In genomic region chr13:30504081-30504480, GRCh38 we compare ENCODE assay signal across 10 cellular contexts. TPM values are rescaled to one million over a fixed set of nuclear protein-coding genes. Genes with fewer than 3 reads are reported as not detected.
DNase-seq lines count a peak whose midpoint lies in the region; ATAC-seq and TF ChIP-seq lines count a peak whose summit lies in the region.
"Had no signal": no experiment of that assay in that cellular context is flagged by ENCODE, and none has a peak within 500 bp of the region (broad histone marks: within the 10 kb centered on the region; RNA-seq: fewer than 3 reads in every experiment).

No MANE protein-coding gene starts in this region.

- H3K36me3 ChIP-seq in adipocyte (ENCODE audit: control insufficient read depth, insufficient read depth, low read length, severe bottlenecking) = no peaks in the 10 kb centered on the region
- H3K36me3 ChIP-seq in sigmoid colon = no peaks in the 10 kb centered on the region

- intact Hi-C loops in sigmoid colon (cut with DNase I) = no loop called here

- TF ChIP-seq EP300 in sigmoid colon (IDR thresholded peaks at IDR 0.05) = no peak

- H3K4me3 ChIP-seq in adipocyte (ENCODE audit: low read length) = no peak overlapping the region
- no peak overlapping the region for H3K4me3 ChIP-seq in sigmoid colon

- H3K27me3 ChIP-seq in adipocyte (replicated peaks; ENCODE audit: control insufficient read depth, insufficient read depth, low read length) = no peaks in the 10 kb centered on the region
- H3K27me3 ChIP-seq in sigmoid colon = no peaks in the 10 kb centered on the region

- no peak overlapping the region for H3K9ac ChIP-seq in adipocyte (ENCODE audit: low read length)

- WGBS in sigmoid colon, 2 donors = 65 to 71% methylated on average over 1 of the region's 1 CpG

- peak; percentile 52 for DNase-seq in GM03348 (ENCODE audit: low spot score)
- peak; percentile 21 for DNase-seq in GM19240 (ENCODE audit: insufficient read length, low spot score)
- peak; percentile 35 for DNase-seq in adipocyte (ENCODE audit: low read depth)
- no peak for DNase-seq in HK-2 (ENCODE audit: unreplicated experiment)
- no peak for DNase-seq in sigmoid colon
- DNase-seq in DMS114 treated with DMSO at 0.1 percent for 48 hours (lab: John Stamatoyannopoulos, UW; ENCODE audit: unreplicated experiment) = no peak
- DNase-seq: activated CD4-positive, alpha-beta T cell treated with anti-CD3 and anti-CD28 coated beads for 4 hours had no signal

- ATAC-seq in HG03175 (IDR thresholded peaks at IDR 0.05; ENCODE audit: unreplicated experiment) (peak; percentile 47), HG03521 (IDR thresholded peaks at IDR 0.05; ENCODE audit: unreplicated experiment) (no peak)
- ATAC-seq: HepG2 had no signal

- H3K4me1 ChIP-seq in adipocyte (ENCODE audit: control insufficient read depth, insufficient read depth, low read length) = peaks cover 6% of the 10 kb centered on the region
- no peaks in the 10 kb centered on the region for H3K4me1 ChIP-seq in sigmoid colon

- TF ChIP-seq CTCF in sigmoid colon (IDR thresholded peaks at IDR 0.05) = no peak

- no peak overlapping the region for H3K27ac ChIP-seq in sigmoid colon

- no peak for TF ChIP-seq POLR2A in sigmoid colon (IDR thresholded peaks at IDR 0.05)

- no peaks in the 10 kb centered on the region for H3K9me3 ChIP-seq in adipocyte (ENCODE audit: control insufficient read depth, low read length)
- no peaks in the 10 kb centered on the region for H3K9me3 ChIP-seq in sigmoid colon

RNA-seq across cellular contexts. Expression of gene HMGB1, which starts 38.3 kb away (rescaled TPM):
- total RNA-seq in sigmoid colon = 100 to 1,000 TPM; 212 to 492 (median 270) TPM
- 100 to 1,000 TPM; 306 to 519 (median 384) TPM for polyA plus RNA-seq in sigmoid colon

Comparison
In these comparisons a context has a peak if more than half of its experiments do, and no peak if none do; other contexts are left out.
1. DNase-seq: peak in GM03348 (single experiment), GM19240 (single experiment) and adipocyte (single experiment); none in HK-2 (single experiment), sigmoid colon (single experiment) and DMS114 treated with DMSO at 0.1 percent for 48 hours (single experiment).